ENCODE assay signal across 1 cellular context in genomic region chr16:11515540-11516430, GRCh38.
TF ChIP-seq lines count a peak whose summit lies in the region.

No MANE protein-coding gene starts in this region.

TF ChIP-seq in HepG2, 621 proteins besides CTCF, POLR2A, EP300 and RAD21 (continued from another document):
- no peak for TF ChIP-seq BCL3 (CRISPR knock-in tag; IDR thresholded peaks at IDR 0.05)
- no peak for TF ChIP-seq ZNF225 (CRISPR knock-in tag; IDR thresholded peaks at IDR 0.05)
- TF ChIP-seq ZNF251 (CRISPR knock-in tag; IDR thresholded peaks at IDR 0.05) = no peak
- no peak for TF ChIP-seq SP1 (IDR thresholded peaks at IDR 0.05)
- TF ChIP-seq SP1 (CRISPR knock-in tag; IDR thresholded peaks at IDR 0.05) = no peak
- TF ChIP-seq CBFB (CRISPR knock-in tag; IDR thresholded peaks at IDR 0.05) = no peak
- TF ChIP-seq ZNF788 (CRISPR knock-in tag; IDR thresholded peaks at IDR 0.05; ENCODE audit: borderline replicate concordance) = no peak
- TF ChIP-seq ZFP1 (CRISPR knock-in tag; IDR thresholded peaks at IDR 0.05) = no peak
- TF ChIP-seq CCDC6 (CRISPR knock-in tag; IDR thresholded peaks at IDR 0.05) = no peak
- no peak for TF ChIP-seq THAP9 (CRISPR knock-in tag; IDR thresholded peaks at IDR 0.05; ENCODE audit: borderline replicate concordance)
- no peak for TF ChIP-seq RCOR2 (CRISPR knock-in tag; IDR thresholded peaks at IDR 0.05)
- TF ChIP-seq ZNF652 (CRISPR knock-in tag; IDR thresholded peaks at IDR 0.05; ENCODE audit: borderline replicate concordance, low read depth) = no peak
- no peak for TF ChIP-seq FOSL2 (CRISPR knock-in tag; IDR thresholded peaks at IDR 0.05)
- no peak for TF ChIP-seq SMAD1 (CRISPR knock-in tag; IDR thresholded peaks at IDR 0.05; ENCODE audit: borderline replicate concordance, low read depth)
- TF ChIP-seq EEA1 (CRISPR knock-in tag; IDR thresholded peaks at IDR 0.05; ENCODE audit: borderline replicate concordance) = no peak
- no peak for TF ChIP-seq FLYWCH1 (CRISPR knock-in tag; IDR thresholded peaks at IDR 0.05)
- peak; percentile 67; the same call in 1 of the 2 replicates for TF ChIP-seq ZNF263 (CRISPR knock-in tag; IDR thresholded peaks at IDR 0.05)
- TF ChIP-seq NR0B2 (CRISPR knock-in tag; IDR thresholded peaks at IDR 0.05) = no peak
